ENCODE assay signal across 14 cellular contexts in the genomic region with DNA sequence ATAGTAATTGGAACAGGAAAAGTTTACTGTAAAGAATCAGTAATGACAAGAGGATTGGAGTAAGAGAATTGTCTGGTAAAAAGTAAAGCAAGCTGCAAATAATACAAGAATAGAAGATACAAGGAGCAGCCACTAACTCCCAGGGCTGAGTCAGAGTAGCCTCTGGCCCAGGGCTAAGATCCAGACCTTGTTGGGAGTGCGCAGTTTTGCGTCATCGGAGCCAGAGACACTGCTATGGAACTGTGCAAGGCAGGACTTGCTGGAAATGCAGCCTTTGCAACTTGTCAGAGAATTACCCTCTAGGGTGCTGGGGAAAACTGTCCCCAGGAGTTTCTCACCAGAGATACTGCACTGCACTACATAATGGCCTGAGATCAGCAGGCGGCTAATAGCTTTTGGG.
"Had no signal": no experiment of that assay in that cellular context is flagged by ENCODE, and none has a peak within 500 bp of the region (broad histone marks: within the 10 kb centered on the region; RNA-seq: fewer than 3 reads in every experiment).

No MANE protein-coding gene starts in this region.

- H3K27ac ChIP-seq: brain microvascular endothelial cell, transverse colon had no signal

- DNase-seq: activated CD4-positive, alpha-beta T cell treated with anti-CD3 and anti-CD28 coated beads, Interleukin-2, amount 50 U/mL, for 1 hour; activated CD8-positive, alpha-beta memory T cell treated with anti-CD3 and anti-CD28 coated beads for 24 hours; activated naive CD4-positive, alpha-beta T cell; activated naive CD8-positive, alpha-beta T cell treated with anti-CD3 and anti-CD28 coated beads, Interleukin-2, amount 10 ng/mL, durations not matched to agents 7 days and 5 days; brain microvascular endothelial cell; cerebellar nuclear complex; erythroblast; occipital lobe; stimulated activated CD4-positive, alpha-beta T cell treated with anti-CD3 and anti-CD28 coated beads, Interleukin-4, amount 100 ng/mL, for 24 hours; stimulated activated naive CD4-positive, alpha-beta T cell treated with Interleukin-2 at 50 U/mL for 16 hours; transverse colon had no signal

- H3K27ac Mint-ChIP-seq: activated naive CD8-positive, alpha-beta T cell treated with anti-CD3 and anti-CD28 coated beads, Interleukin-2, amount 10 ng/mL, durations not matched to agents 7 days and 5 days; natural killer cell treated with Interleukin-12 subunit alpha and Interleukin-12 subunit beta and Interleukin-15 and Interleukin-18, amount 100 ng/mL, for 72 hours; WTC11 had no signal

- H3K36me3 ChIP-seq: brain microvascular endothelial cell, transverse colon had no signal

- H3K9me3 Mint-ChIP-seq: activated naive CD8-positive, alpha-beta T cell treated with anti-CD3 and anti-CD28 coated beads, Interleukin-2, amount 10 ng/mL, durations not matched to agents 7 days and 5 days had no signal

- H3K4me3 ChIP-seq: transverse colon had no signal

- H3K4me1 Mint-ChIP-seq: activated naive CD8-positive, alpha-beta T cell treated with anti-CD3 and anti-CD28 coated beads, Interleukin-2, amount 10 ng/mL, durations not matched to agents 7 days and 5 days; WTC11 had no signal

- H3K4me1 ChIP-seq: transverse colon had no signal

- FAIRE-seq: TTC549 had no signal

- H3K27me3 ChIP-seq: brain microvascular endothelial cell, transverse colon had no signal

- H3K4me3 Mint-ChIP-seq: activated naive CD8-positive, alpha-beta T cell treated with anti-CD3 and anti-CD28 coated beads, Interleukin-2, amount 10 ng/mL, durations not matched to agents 7 days and 5 days; natural killer cell treated with Interleukin-12 subunit alpha and Interleukin-12 subunit beta and Interleukin-15 and Interleukin-18, amount 100 ng/mL, for 72 hours; WTC11 had no signal

- H3K9me3 ChIP-seq: transverse colon had no signal

- ATAC-seq: natural killer cell treated with Interleukin-12 subunit alpha and Interleukin-12 subunit beta and Interleukin-15 and Interleukin-18, amount 100 ng/mL, for 72 hours; WTC11 had no signal

- H3K36me3 Mint-ChIP-seq: activated naive CD8-positive, alpha-beta T cell treated with anti-CD3 and anti-CD28 coated beads, Interleukin-2, amount 10 ng/mL, durations not matched to agents 7 days and 5 days; natural killer cell treated with Interleukin-12 subunit alpha and Interleukin-12 subunit beta and Interleukin-15 and Interleukin-18, amount 100 ng/mL, for 72 hours had no signal
